9 cellular contexts compared by ENCODE assay signal in genomic region chr1:156897078-156897825, GRCh38. TPM values are rescaled to one million over a fixed set of nuclear protein-coding genes. Genes with fewer than 3 reads are reported as not detected.
DNase-seq lines count a peak whose midpoint lies in the region; FAIRE-seq and TF ChIP-seq lines count a peak whose summit lies in the region.
"Had no signal": no experiment of that assay in that cellular context is flagged by ENCODE, and none has a peak within 500 bp of the region (broad histone marks: within the 10 kb centered on the region; RNA-seq: fewer than 3 reads in every experiment).

No MANE protein-coding gene starts in this region.

- H3K27me3 ChIP-seq in astrocyte (ENCODE audit: insufficient read depth, low read length) (no peaks in the 10 kb centered on the region), kidney epithelial cell (ENCODE audit: control insufficient read depth, insufficient read depth, low read length) (no peaks in the 10 kb centered on the region), tibial nerve (peaks cover 0 to 21% of the 10 kb centered on the region in 2 donors)

- peaks cover 63% of the 10 kb centered on the region for H3K79me2 ChIP-seq in astrocyte (ENCODE audit: insufficient read depth, low read length)

- peaks cover 3% of the 10 kb centered on the region for H3K9me3 Mint-ChIP-seq in astrocyte (ENCODE audit: unreplicated experiment)

- no peaks in the 10 kb centered on the region for H3K36me3 ChIP-seq in astrocyte (ENCODE audit: insufficient read depth, low read length)
- H3K36me3 ChIP-seq in kidney epithelial cell (ENCODE audit: control insufficient read depth, insufficient read depth, low read length) = no peaks in the 10 kb centered on the region
- H3K36me3 ChIP-seq in tibial nerve = no peaks in the 10 kb centered on the region
- H3K36me3 ChIP-seq: neutrophil had no signal

- TF ChIP-seq EP300 in tibial nerve (IDR thresholded peaks at IDR 0.05) = no peak

- peak overlapping the region; percentile 82 for H3K4me2 ChIP-seq in astrocyte (ENCODE audit: low read length)

- peak; percentile 56 for DNase-seq in HS-5 (ENCODE audit: low read depth)
- DNase-seq in astrocyte (ENCODE audit: low read depth) = peak; percentile 66
- peak; percentile 32 for DNase-seq in kidney epithelial cell (ENCODE audit: low read depth)
- no peak for DNase-seq in tibial nerve (ENCODE audit: low spot score in 2 of 2)
- DNase-seq in NCI-H82 (lab: John Stamatoyannopoulos, UW) = no peak
- DNase-seq in mucosa of gallbladder (ENCODE audit: low spot score) = no peak
- DNase-seq in NCI-H2171 (lab: John Stamatoyannopoulos, UW) = no peak
- DNase-seq: NCI-H187 had no signal

- H2AFZ ChIP-seq in astrocyte (ENCODE audit: low read depth, low read length) = no peak overlapping the region

- H3K27me3 Mint-ChIP-seq in astrocyte (ENCODE audit: low read depth, unreplicated experiment) = peaks cover 7% of the 10 kb centered on the region

- peak overlapping the region; percentile 98 for H3K27ac Mint-ChIP-seq in astrocyte (ENCODE audit: unreplicated experiment)

- WGBS in tibial nerve, 2 donors = 52 to 64% methylated on average over 13 of the region's 14 CpGs

- peak overlapping the region; percentile 96 for H3K27ac ChIP-seq in astrocyte (ENCODE audit: low read depth, low read length)
- peak overlapping the region; percentile 38 to 97 (median 77) for H3K27ac ChIP-seq in tibial nerve
- H3K27ac ChIP-seq: neutrophil had no signal

- no peak for TF ChIP-seq CTCF in astrocyte (IDR thresholded peaks at IDR 0.05; ENCODE audit: insufficient read depth, low read depth, low read length)
- TF ChIP-seq CTCF in kidney epithelial cell (IDR thresholded peaks at IDR 0.05; ENCODE audit: insufficient read depth, low read length, poor library complexity, severe bottlenecking) = no peak
- no peak for TF ChIP-seq CTCF in tibial nerve (IDR thresholded peaks at IDR 0.05)

- H3K36me3 Mint-ChIP-seq in astrocyte (ENCODE audit: low read depth, unreplicated experiment) = peaks cover 2% of the 10 kb centered on the region

- peak overlapping the region; percentile 74 for H3K4me3 Mint-ChIP-seq in astrocyte (ENCODE audit: unreplicated experiment)

- H3K9me3 ChIP-seq in astrocyte (ENCODE audit: insufficient read depth, low read depth, low read length) (no peaks in the 10 kb centered on the region), tibial nerve (no peaks in the 10 kb centered on the region)
- H3K9me3 ChIP-seq: neutrophil had no signal

- H3K4me1 ChIP-seq in astrocyte (ENCODE audit: insufficient read depth, low read length) = peaks cover 80% of the 10 kb centered on the region
- peaks cover 0 to 96% (median 51%) of the 10 kb centered on the region in 4 donors for H3K4me1 ChIP-seq in tibial nerve

- peak overlapping the region; percentile 76 for H3K9ac ChIP-seq in astrocyte (ENCODE audit: low read length)

- H3K4me3 ChIP-seq in astrocyte (ENCODE audit: insufficient read depth, low read depth, low read length) (peak overlapping the region; percentile 12), kidney epithelial cell (ENCODE audit: low read depth, low read length) (no peak overlapping the region), tibial nerve (peak overlapping the region in 1 of 4 donors; percentile 11)

- H3K4me1 Mint-ChIP-seq in astrocyte (ENCODE audit: low read depth, unreplicated experiment) = peaks cover 51% of the 10 kb centered on the region

- H4K20me1 ChIP-seq in astrocyte (ENCODE audit: insufficient read depth, low read length) = peaks cover 12% of the 10 kb centered on the region

- no peak for FAIRE-seq in astrocyte (lab: Jason Lieb, UNC)

- TF ChIP-seq POLR2A in tibial nerve (IDR thresholded peaks at IDR 0.05) = no peak

RNA-seq across cellular contexts. Expression of gene PEAR1, which starts 3.7 kb away (rescaled TPM):
- total RNA-seq in astrocyte = 8.5 and 17.3 TPM in 2 replicates
- total RNA-seq in kidney epithelial cell = 10.3 and 17.1 TPM in 2 replicates
- total RNA-seq in tibial nerve = 10 to 100 TPM; 31.5 to 51.4 (median 39.7) TPM
- 9.9 TPM for total RNA-seq in mucosa of gallbladder

RNA-seq across cellular contexts. Expression of gene LRRC71, which starts 23.2 kb away (rescaled TPM):
- 0.14 TPM in 1 of 2 replicates, not detected in the other for total RNA-seq in astrocyte
- total RNA-seq in kidney epithelial cell = not detected in 2 replicates
- total RNA-seq in tibial nerve = under 1 TPM in 3 of 4 donors, not detected in 1; 0.60 to 0.78 (median 0.66) TPM
- total RNA-seq in mucosa of gallbladder = 0.23 TPM

RNA-seq across cellular contexts. Expression of gene NTRK1, which starts 36.6 kb away (rescaled TPM):
- 0.10 and 0.27 TPM in 2 replicates for total RNA-seq in astrocyte
- total RNA-seq in kidney epithelial cell = not detected in 2 replicates
- total RNA-seq in tibial nerve = under 1 TPM in 3 of 4 donors, not detected in 1; 0.22 to 0.42 (median 0.39) TPM
- total RNA-seq in mucosa of gallbladder = 3.3 TPM

RNA-seq across cellular contexts. Expression of gene INSRR, which starts 38.3 kb away (rescaled TPM):
- total RNA-seq in astrocyte (0.05 TPM in 1 of 2 replicates, not detected in the other), kidney epithelial cell (not detected in 2 replicates), tibial nerve (under 1 TPM; under 0.01 to 0.60 (median 0.20) TPM), mucosa of gallbladder (0.58 TPM)

Comparison
In these comparisons a context has a peak if more than half of its experiments do, and no peak if none do; other contexts are left out.
1. DNase-seq: peak in HS-5 (single experiment), astrocyte (single experiment) and kidney epithelial cell (single experiment); none in tibial nerve (0 of 2), NCI-H82 (single experiment), mucosa of gallbladder (single experiment) and NCI-H2171 (single experiment).